ENCODE assay signal across 1 cellular context in genomic region chr3:171862993-171863521, GRCh38.
TF ChIP-seq lines count a peak whose summit lies in the region.

No MANE protein-coding gene starts in this region.

TF ChIP-seq in WTC11, 78 proteins besides CTCF, POLR2A, EP300 and RAD21 (continued from another document):
- TF ChIP-seq MAX (CRISPR knock-in tag; IDR thresholded peaks at IDR 0.05), result no peak
- no peak for TF ChIP-seq PRDM15 (CRISPR knock-in tag; IDR thresholded peaks at IDR 0.05)
- TF ChIP-seq ETV6 (CRISPR knock-in tag; IDR thresholded peaks at IDR 0.05), result no peak
- TF ChIP-seq RELA (CRISPR knock-in tag; IDR thresholded peaks at IDR 0.05; ENCODE audit: borderline replicate concordance), result no peak
- TF ChIP-seq ZNF416 (CRISPR knock-in tag; IDR thresholded peaks at IDR 0.05), result no peak
- no peak for TF ChIP-seq TCF7 (CRISPR knock-in tag; IDR thresholded peaks at IDR 0.05; ENCODE audit: low read depth)
